1 cellular context compared by ENCODE assay signal in the genomic region with DNA sequence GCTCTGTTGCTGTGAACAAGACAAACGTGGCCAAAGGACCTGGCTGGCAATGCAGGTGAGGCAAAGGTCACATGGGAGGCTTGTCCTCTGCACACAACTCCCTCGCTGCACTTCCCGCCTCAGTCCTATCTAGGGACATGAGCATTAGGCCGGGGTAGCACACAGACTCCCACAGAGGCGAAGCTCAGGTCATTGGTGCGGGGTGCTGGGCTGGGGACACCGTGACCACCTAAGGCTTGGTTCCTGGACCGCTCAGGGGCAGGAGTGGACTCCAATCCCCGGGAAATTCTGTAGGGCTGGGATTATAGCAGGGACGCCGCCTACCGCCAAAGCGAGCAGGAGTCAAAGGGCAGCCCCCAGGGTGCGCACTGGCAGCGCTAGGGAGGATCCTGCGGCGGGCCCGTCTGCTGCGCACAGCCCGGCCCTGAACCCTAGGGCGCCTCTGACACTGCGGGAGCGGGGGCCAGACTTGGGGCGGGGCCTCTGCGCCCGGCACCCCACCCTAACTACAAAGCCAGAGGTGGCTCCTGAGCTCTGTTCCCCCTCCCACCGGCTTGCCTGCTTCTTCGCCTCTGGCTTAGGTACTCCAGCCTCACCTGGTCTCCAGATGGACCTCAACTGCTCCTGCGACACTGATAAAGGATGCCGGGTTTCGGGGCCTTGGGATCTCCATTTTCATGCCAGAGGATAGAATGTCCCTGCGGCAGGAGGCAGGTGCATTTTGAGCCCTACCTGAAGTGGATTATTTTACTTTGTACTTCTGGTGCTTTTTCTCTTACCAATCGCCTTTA.
TF ChIP-seq lines count a peak whose summit lies in the region.

No MANE protein-coding gene starts in this region.

TF ChIP-seq in liver, 16 proteins besides CTCF, POLR2A, EP300 and RAD21 (continued from another document):
- TF ChIP-seq, protein P1, sequence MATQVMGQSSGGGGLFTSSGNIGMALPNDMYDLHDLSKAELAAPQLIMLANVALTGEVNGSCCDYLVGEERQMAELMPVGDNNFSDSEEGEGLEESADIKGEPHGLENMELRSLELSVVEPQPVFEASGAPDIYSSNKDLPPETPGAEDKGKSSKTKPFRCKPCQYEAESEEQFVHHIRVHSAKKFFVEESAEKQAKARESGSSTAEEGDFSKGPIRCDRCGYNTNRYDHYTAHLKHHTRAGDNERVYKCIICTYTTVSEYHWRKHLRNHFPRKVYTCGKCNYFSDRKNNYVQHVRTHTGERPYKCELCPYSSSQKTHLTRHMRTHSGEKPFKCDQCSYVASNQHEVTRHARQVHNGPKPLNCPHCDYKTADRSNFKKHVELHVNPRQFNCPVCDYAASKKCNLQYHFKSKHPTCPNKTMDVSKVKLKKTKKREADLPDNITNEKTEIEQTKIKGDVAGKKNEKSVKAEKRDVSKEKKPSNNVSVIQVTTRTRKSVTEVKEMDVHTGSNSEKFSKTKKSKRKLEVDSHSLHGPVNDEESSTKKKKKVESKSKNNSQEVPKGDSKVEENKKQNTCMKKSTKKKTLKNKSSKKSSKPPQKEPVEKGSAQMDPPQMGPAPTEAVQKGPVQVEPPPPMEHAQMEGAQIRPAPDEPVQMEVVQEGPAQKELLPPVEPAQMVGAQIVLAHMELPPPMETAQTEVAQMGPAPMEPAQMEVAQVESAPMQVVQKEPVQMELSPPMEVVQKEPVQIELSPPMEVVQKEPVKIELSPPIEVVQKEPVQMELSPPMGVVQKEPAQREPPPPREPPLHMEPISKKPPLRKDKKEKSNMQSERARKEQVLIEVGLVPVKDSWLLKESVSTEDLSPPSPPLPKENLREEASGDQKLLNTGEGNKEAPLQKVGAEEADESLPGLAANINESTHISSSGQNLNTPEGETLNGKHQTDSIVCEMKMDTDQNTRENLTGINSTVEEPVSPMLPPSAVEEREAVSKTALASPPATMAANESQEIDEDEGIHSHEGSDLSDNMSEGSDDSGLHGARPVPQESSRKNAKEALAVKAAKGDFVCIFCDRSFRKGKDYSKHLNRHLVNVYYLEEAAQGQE (IDR thresholded peaks at IDR 0.05): peak; percentile 74
- TF ChIP-seq EGR1 (IDR thresholded peaks at IDR 0.05; ENCODE audit: low read depth in 2 of 2) (no peak), RXRA (IDR thresholded peaks at IDR 0.05) (peak; percentile 92 to 93), SP1 (IDR thresholded peaks at IDR 0.05) (peak; percentile 95)
